Comparison of ENCODE assay signal across 2 cellular contexts in genomic region chr17:48841395-48841831, GRCh38.
TF ChIP-seq lines count a peak whose summit lies in the region.

No MANE protein-coding gene starts in this region.

TF ChIP-seq in A549, 52 proteins besides CTCF, POLR2A, EP300 and RAD21 (continued from another document):
- no peak for TF ChIP-seq REST (IDR thresholded peaks at IDR 0.05)
- TF ChIP-seq HES2 (IDR thresholded peaks at IDR 0.05): no peak
- TF ChIP-seq TFCP2L1 (CRISPR knock-in tag; IDR thresholded peaks at IDR 0.05): no peak
- TF ChIP-seq KDM1A (IDR thresholded peaks at IDR 0.05; ENCODE audit: low read depth): no peak
- no peak for TF ChIP-seq MAZ (IDR thresholded peaks at IDR 0.05; ENCODE audit: borderline replicate concordance, low read depth, low read length)
- TF ChIP-seq EHMT2 (IDR thresholded peaks at IDR 0.05; ENCODE audit: low read depth): no peak
- TF ChIP-seq ZC3H11A (IDR thresholded peaks at IDR 0.05): no peak
- TF ChIP-seq CBX8 (IDR thresholded peaks at IDR 0.05): no peak
- TF ChIP-seq POLR2AphosphoS2 (conservative IDR thresholded peaks at IDR 0.05; ENCODE audit: low read length): no peak

TF ChIP-seq in GM23338, 12 proteins besides CTCF, POLR2A, EP300 and RAD21 (continued from another document):
- TF ChIP-seq ZNF462 (CRISPR knock-in tag; IDR thresholded peaks at IDR 0.05) (no peak), REST (IDR thresholded peaks at IDR 0.05; ENCODE audit: unreplicated experiment) (no peak), ZNF331 (CRISPR knock-in tag; IDR thresholded peaks at IDR 0.05; ENCODE audit: low read depth) (no peak), ETS1 (IDR thresholded peaks at IDR 0.05) (no peak), POLR2AphosphoS5 (IDR thresholded peaks at IDR 0.05; ENCODE audit: low read depth) (no peak)
